Comparison of ENCODE assay signal across 10 cellular contexts in the genomic region with DNA sequence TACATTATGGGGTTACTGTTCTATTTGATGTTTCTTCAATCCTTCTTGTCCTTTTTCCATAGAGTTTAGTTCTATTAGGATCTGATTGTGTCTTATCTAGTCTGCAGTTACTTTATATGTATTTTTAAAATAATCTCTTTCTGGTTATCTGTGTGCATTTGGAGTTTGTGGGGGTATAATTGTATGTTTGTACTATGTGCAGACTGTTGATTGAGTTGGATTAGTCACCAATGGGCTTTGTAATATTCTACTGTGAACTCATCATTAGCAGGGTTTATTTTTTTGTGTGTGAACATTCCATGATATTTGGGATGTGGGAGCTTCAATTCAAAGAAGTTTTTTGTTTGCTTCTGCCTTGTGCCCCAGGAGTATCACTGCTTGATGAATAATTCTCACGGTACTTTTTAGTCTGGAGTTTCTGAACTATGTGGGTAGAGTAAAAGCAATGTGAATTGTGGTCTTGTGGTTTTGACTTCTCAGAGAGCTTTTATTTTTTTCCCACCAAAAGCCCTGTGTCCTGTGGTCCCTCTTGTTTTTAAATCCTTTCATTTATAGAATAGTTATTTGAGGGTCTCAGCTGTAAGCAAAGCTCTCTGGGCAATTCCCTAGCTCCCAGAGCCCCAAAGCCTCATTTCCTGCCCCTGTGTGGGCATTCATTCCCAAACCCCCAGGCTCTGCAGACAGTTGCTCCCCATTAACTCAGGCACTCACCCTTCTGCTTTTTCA.
A peak's percentile ranks its signal among the peaks of the same experiment; 100 is the strongest.
DNase-seq lines count a peak whose midpoint lies in the region; ATAC-seq and TF ChIP-seq lines count a peak whose summit lies in the region.
"Had no signal": no experiment of that assay in that cellular context is flagged by ENCODE, and none has a peak within 500 bp of the region (broad histone marks: within the 10 kb centered on the region; RNA-seq: fewer than 3 reads in every experiment).

No MANE protein-coding gene starts in this region.

- H3K4me1 ChIP-seq in lower lobe of right lung (no peaks in the 10 kb centered on the region), OCI-LY7 (ENCODE audit: insufficient read depth, low read length, poor library complexity, severe bottlenecking) (no peaks in the 10 kb centered on the region), SK-N-SH (ENCODE audit: control insufficient read depth in 1 of 2, insufficient read depth in 2 of 2, low read depth in 1 of 2, low read length in 1 of 2) (peaks cover 0 to 2% of the 10 kb centered on the region in 2 experiments; a peak in 1 of 4 replicates)
- H3K4me1 ChIP-seq: body of pancreas had no signal

- no peak for TF ChIP-seq RAD21 in SK-N-SH (IDR thresholded peaks at IDR 0.05; ENCODE audit: low read length)

- TF ChIP-seq CTCF in lower lobe of right lung (IDR thresholded peaks at IDR 0.05): no peak
- no peak for TF ChIP-seq CTCF in OCI-LY7 (conservative IDR thresholded peaks at IDR 0.05; ENCODE audit: low read length)
- TF ChIP-seq CTCF in SK-N-SH (IDR thresholded peaks at IDR 0.05): no peak

- 55% methylated on average over 1 of the region's 1 CpG for WGBS in SK-N-SH (ENCODE audit: low lambda C conversion rate)

- no peak overlapping the region for H3K9ac ChIP-seq in SK-N-SH

- no peak overlapping the region for H2AFZ ChIP-seq in OCI-LY7 (ENCODE audit: low read length)
- no peak overlapping the region for H2AFZ ChIP-seq in SK-N-SH (ENCODE audit: low read depth)

- no peaks in the 10 kb centered on the region for H3K9me3 ChIP-seq in lower lobe of right lung
- no peaks in the 10 kb centered on the region for H3K9me3 ChIP-seq in OCI-LY7 (ENCODE audit: low read length)
- no peaks in the 10 kb centered on the region for H3K9me3 ChIP-seq in SK-N-SH
- H3K9me3 ChIP-seq: body of pancreas had no signal

- H3K4me2 ChIP-seq in OCI-LY7 (ENCODE audit: low read length): no peak overlapping the region
- H3K4me2 ChIP-seq in SK-N-SH: no peak overlapping the region

- H3K9me2 ChIP-seq in OCI-LY7 (ENCODE audit: insufficient read depth, low read length): no peaks in the 10 kb centered on the region
- no peaks in the 10 kb centered on the region for H3K9me2 ChIP-seq in SK-N-SH

- H3K27ac ChIP-seq in lower lobe of right lung (no peak overlapping the region), OCI-LY7 (ENCODE audit: low read depth, low read length, poor library complexity, severe bottlenecking) (no peak overlapping the region), SK-N-SH (ENCODE audit: low read depth in 2 of 2, low read length in 1 of 2) (peak overlapping the region in 1 of 2 experiments; percentile 63; a peak in 2 of 4 replicates)
- H3K27ac ChIP-seq: body of pancreas had no signal

- H3F3A ChIP-seq in SK-N-SH (replicated peaks; ENCODE audit: insufficient read depth): no peaks in the 10 kb centered on the region

- BruUV-seq in OCI-LY7 (replicated peaks; lab: Mats Ljungman, UMichigan): no TSS peak

- POLR2A ChIA-PET in OCI-LY7 (lab: Charles Lee) (no interaction called here), SK-N-SH (lab: Yijun Ruan, JAX) (no interaction called here)

- H3K79me2 ChIP-seq in OCI-LY7 (ENCODE audit: insufficient read depth, low read depth, low read length): no peaks in the 10 kb centered on the region
- no peaks in the 10 kb centered on the region for H3K79me2 ChIP-seq in SK-N-SH (ENCODE audit: insufficient read depth)

- TF ChIP-seq EP300 in SK-N-SH (IDR thresholded peaks at IDR 0.05; ENCODE audit: borderline replicate concordance in 1 of 2, low read depth in 1 of 2, low read length in 1 of 2): no peak

- intact Hi-C loops in lower lobe of right lung (cut with DNase I) (no loop called here), OCI-LY7 (cut with micrococcal nuclease; ENCODE audit: unreplicated experiment) (no loop called here)

- CTCF ChIA-PET in OCI-LY7 (lab: Charles Lee; ENCODE audit: unreplicated experiment): no interaction called here
- CTCF ChIA-PET in SK-N-SH (lab: Yijun Ruan, JAX): no interaction called here

- no peak overlapping the region for H3K4me3 ChIP-seq in lower lobe of right lung
- H3K4me3 ChIP-seq in OCI-LY7 (ENCODE audit: low read depth, low read length, poor library complexity, severe bottlenecking): no peak overlapping the region
- no peak overlapping the region for H3K4me3 ChIP-seq in SK-N-SH (ENCODE audit: low read depth in 2 of 2, low read length in 1 of 2)
- H3K4me3 ChIP-seq: body of pancreas had no signal

- ATAC-seq in GM18517 (IDR thresholded peaks at IDR 0.05; ENCODE audit: unreplicated experiment) (peak; percentile 92), GM21737 (IDR thresholded peaks at IDR 0.05; ENCODE audit: unreplicated experiment) (peak; percentile 89), lower lobe of right lung (no peak)
- ATAC-seq: body of pancreas had no signal

- no peaks in the 10 kb centered on the region for H3K36me3 ChIP-seq in lower lobe of right lung
- H3K36me3 ChIP-seq in OCI-LY7 (ENCODE audit: insufficient read depth, low read length): no peaks in the 10 kb centered on the region
- H3K36me3 ChIP-seq in SK-N-SH (replicated peaks in 1 of 2; ENCODE audit: control insufficient read depth in 1 of 2, insufficient read depth in 2 of 2, low read length in 1 of 2): no peaks in the 10 kb centered on the region

- H4K20me1 ChIP-seq in OCI-LY7 (ENCODE audit: insufficient read depth, low read length): no peaks in the 10 kb centered on the region
- no peaks in the 10 kb centered on the region for H4K20me1 ChIP-seq in SK-N-SH (ENCODE audit: insufficient read depth)

- peak; percentile 10 for DNase-seq in HK-2 (ENCODE audit: unreplicated experiment)
- DNase-seq in iris pigment epithelial cell (ENCODE audit: low read depth): peak; percentile 40
- no peak for DNase-seq in lower lobe of right lung
- no peak for DNase-seq in OCI-LY7 (ENCODE audit: low spot score)
- no peak for DNase-seq in NCI-H128 (lab: John Stamatoyannopoulos, UW; ENCODE audit: unreplicated experiment)
- no peak for DNase-seq in SK-N-SH
- DNase-seq: body of pancreas, RPMI8226 had no signal

- H3K27me3 ChIP-seq in lower lobe of right lung (ENCODE audit: low read depth) (no peaks in the 10 kb centered on the region), SK-N-SH (ENCODE audit: insufficient read depth) (no peaks in the 10 kb centered on the region; the same call in 1 of the 2 replicates)
- H3K27me3 ChIP-seq: body of pancreas had no signal

TF ChIP-seq in SK-N-SH, 30 proteins besides CTCF, POLR2A, EP300 and RAD21:
- TF ChIP-seq GATA2 (CRISPR knock-in tag; IDR thresholded peaks at IDR 0.05): no peak
- no peak for TF ChIP-seq FOSL2 (IDR thresholded peaks at IDR 0.05; ENCODE audit: borderline replicate concordance, low read depth)
- TF ChIP-seq, protein P1, sequence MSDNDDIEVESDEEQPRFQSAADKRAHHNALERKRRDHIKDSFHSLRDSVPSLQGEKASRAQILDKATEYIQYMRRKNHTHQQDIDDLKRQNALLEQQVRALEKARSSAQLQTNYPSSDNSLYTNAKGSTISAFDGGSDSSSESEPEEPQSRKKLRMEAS (IDR thresholded peaks at IDR 0.05; ENCODE audit: low read depth): no peak
- no peak for TF ChIP-seq FOXM1 (IDR thresholded peaks at IDR 0.05; ENCODE audit: low read depth)
- TF ChIP-seq GABPA (IDR thresholded peaks at IDR 0.05; ENCODE audit: low read depth): no peak
- TF ChIP-seq SMC3 (IDR thresholded peaks at IDR 0.05; ENCODE audit: low read depth, low read length): no peak
- TF ChIP-seq, protein P2, sequence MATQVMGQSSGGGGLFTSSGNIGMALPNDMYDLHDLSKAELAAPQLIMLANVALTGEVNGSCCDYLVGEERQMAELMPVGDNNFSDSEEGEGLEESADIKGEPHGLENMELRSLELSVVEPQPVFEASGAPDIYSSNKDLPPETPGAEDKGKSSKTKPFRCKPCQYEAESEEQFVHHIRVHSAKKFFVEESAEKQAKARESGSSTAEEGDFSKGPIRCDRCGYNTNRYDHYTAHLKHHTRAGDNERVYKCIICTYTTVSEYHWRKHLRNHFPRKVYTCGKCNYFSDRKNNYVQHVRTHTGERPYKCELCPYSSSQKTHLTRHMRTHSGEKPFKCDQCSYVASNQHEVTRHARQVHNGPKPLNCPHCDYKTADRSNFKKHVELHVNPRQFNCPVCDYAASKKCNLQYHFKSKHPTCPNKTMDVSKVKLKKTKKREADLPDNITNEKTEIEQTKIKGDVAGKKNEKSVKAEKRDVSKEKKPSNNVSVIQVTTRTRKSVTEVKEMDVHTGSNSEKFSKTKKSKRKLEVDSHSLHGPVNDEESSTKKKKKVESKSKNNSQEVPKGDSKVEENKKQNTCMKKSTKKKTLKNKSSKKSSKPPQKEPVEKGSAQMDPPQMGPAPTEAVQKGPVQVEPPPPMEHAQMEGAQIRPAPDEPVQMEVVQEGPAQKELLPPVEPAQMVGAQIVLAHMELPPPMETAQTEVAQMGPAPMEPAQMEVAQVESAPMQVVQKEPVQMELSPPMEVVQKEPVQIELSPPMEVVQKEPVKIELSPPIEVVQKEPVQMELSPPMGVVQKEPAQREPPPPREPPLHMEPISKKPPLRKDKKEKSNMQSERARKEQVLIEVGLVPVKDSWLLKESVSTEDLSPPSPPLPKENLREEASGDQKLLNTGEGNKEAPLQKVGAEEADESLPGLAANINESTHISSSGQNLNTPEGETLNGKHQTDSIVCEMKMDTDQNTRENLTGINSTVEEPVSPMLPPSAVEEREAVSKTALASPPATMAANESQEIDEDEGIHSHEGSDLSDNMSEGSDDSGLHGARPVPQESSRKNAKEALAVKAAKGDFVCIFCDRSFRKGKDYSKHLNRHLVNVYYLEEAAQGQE (IDR thresholded peaks at IDR 0.05; ENCODE audit: low read depth, low read length): no peak
- TF ChIP-seq POLR2AphosphoS5 (IDR thresholded peaks at IDR 0.05; ENCODE audit: low read depth, low read length): no peak

Comparison
In these comparisons a context has a peak if more than half of its experiments do, and no peak if none do; other contexts are left out.
1. ATAC-seq: peak in GM18517 (single experiment) and GM21737 (single experiment); none in lower lobe of right lung (0 of 2).
2. DNase-seq: peak in HK-2 (single experiment) and iris pigment epithelial cell (single experiment); none in lower lobe of right lung (single experiment), OCI-LY7 (single experiment), NCI-H128 (single experiment) and SK-N-SH (single experiment).